In the genomic region with DNA sequence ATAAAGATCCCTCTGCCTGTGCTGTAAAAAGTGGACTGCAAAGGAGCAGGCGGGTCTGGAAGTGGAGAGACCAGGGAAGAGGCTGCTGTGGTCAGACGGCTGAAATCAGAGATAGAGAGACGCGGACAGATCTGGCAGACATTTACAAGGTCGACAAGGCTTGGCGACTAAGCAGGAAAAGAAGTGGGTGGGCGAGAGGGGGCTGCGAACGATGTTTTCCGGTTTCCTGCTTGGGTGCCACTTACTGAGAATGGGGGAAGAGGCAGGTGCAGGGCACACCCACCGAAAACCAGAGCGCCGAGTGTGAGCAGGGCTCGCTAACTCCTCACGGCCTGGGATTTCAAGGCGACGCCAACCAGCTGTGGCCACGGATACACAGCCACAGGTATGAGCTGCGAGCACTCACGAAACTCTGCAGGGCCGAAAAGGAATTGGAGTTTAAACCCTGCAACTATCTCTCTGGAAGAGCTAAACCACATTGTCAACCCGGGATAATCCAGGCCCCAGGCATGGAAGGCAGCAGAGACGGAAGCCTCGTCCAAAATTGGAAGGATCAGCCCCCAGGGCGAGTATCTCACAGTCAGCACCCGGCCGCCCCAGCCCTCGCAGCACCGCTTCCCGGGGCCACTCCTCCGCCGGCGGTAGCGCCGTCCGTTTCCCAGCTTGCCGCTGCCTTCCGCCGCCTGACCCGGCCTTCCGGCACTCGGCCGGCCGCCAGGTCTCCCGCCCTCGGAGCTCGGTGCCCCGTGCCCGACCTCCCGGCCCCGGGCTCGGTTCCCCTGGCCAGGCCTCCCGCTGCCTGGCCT, we compare ENCODE assay signal across 8 cellular contexts. TPM values are rescaled to one million over a fixed set of nuclear protein-coding genes. Genes with fewer than 3 reads are reported as not detected.
DNase-seq lines count a peak whose midpoint lies in the region; ATAC-seq and TF ChIP-seq lines count a peak whose summit lies in the region.

No MANE protein-coding gene starts in this region.

- H3K9me3 ChIP-seq in mammary epithelial cell (replicated peaks; ENCODE audit: insufficient read depth, low read length) (no peaks in the 10 kb centered on the region), skeletal muscle tissue (ENCODE audit: control insufficient read depth in 3 of 3, low read length in 3 of 3) (no peaks in the 10 kb centered on the region)

- CTCF ChIA-PET in mammary epithelial cell (lab: Charles Lee; ENCODE audit: low non-redundant PET): interaction anchor here (0.7 kb wide), 2 partner anchors 85 to 141 kb away, joined by 5 to 7 read pairs; partner anchors contain the start of gene CENPU

- H3K79me2 ChIP-seq in mammary epithelial cell (ENCODE audit: insufficient read depth, low read length): peaks cover 71% of the 10 kb centered on the region

- H3K4me1 ChIP-seq in mammary epithelial cell (ENCODE audit: insufficient read depth, low read length): peaks cover 19% of the 10 kb centered on the region
- H3K4me1 ChIP-seq in skeletal muscle tissue (ENCODE audit: control insufficient read depth in 3 of 3, insufficient read depth in 3 of 3, low read length in 3 of 3): peaks cover 38 to 49% (median 42%) of the 10 kb centered on the region in 3 donors

- H3K36me3 ChIP-seq in mammary epithelial cell (ENCODE audit: insufficient read depth, low read length): peaks cover 4% of the 10 kb centered on the region
- peaks cover 0 to 5% (median 0%) of the 10 kb centered on the region in 3 donors for H3K36me3 ChIP-seq in skeletal muscle tissue (ENCODE audit: control insufficient read depth in 3 of 3, insufficient read depth in 3 of 3, low read length in 3 of 3)

- H3K4me2 ChIP-seq in mammary epithelial cell (ENCODE audit: insufficient read depth, low read depth, low read length): peak overlapping the region; percentile 89

- peak in 1 of 2 donors; percentile 7 for TF ChIP-seq CTCF in mammary epithelial cell (conservative IDR thresholded peaks at IDR 0.05 in 1 of 2, IDR thresholded peaks at IDR 0.05 in 1 of 2; ENCODE audit: extremely low read depth in 1 of 2, insufficient read depth in 1 of 2, low read depth in 1 of 2, low read length in 2 of 2)

- no peaks in the 10 kb centered on the region for H3K27me3 ChIP-seq in mammary epithelial cell (ENCODE audit: insufficient read depth, low read length)
- no peaks in the 10 kb centered on the region for H3K27me3 ChIP-seq in skeletal muscle tissue (ENCODE audit: control insufficient read depth in 3 of 3, insufficient read depth in 3 of 3, low read length in 3 of 3)

- in situ Hi-C loops in mammary epithelial cell (cut with MboI; ENCODE audit: low sequenced_read_pairs in 2 of 2): no loop called here

- ATAC-seq in GM19455 (IDR thresholded peaks at IDR 0.05; ENCODE audit: unreplicated experiment): peak; percentile 39

- H3K4me3 ChIP-seq in mammary epithelial cell (replicated peaks in 1 of 3; ENCODE audit: insufficient read depth in 1 of 3, low read depth in 2 of 3, low read length in 3 of 3) (peak overlapping the region; percentile 56 to 78 (median 63)), skeletal muscle tissue (ENCODE audit: low read length in 3 of 3) (peak overlapping the region; percentile 84 to 95 (median 91))

- BruUV-seq in mammary epithelial cell (replicated peaks; lab: Mats Ljungman, UMichigan): no TSS peak

- 1% methylated on average over 12 of the region's 53 CpGs for WGBS in mammary epithelial cell (ENCODE audit: low coverage, missing lambda C conversion rate)

- dilution Hi-C loops in mammary epithelial cell (cut with HindIII; ENCODE audit: low sequenced_read_pairs): loop anchor here (5.0 kb wide), 1 partner anchor 81 kb away; no protein-coding TSS in a partner anchor

- H3K9ac ChIP-seq in mammary epithelial cell (ENCODE audit: insufficient read depth, low read length) (peak overlapping the region; percentile 87), skeletal muscle tissue (ENCODE audit: low read depth in 1 of 3, low read length in 3 of 3) (peak overlapping the region; percentile 87 to 94 (median 92))

- intact Hi-C loops in mammary epithelial cell (cut with micrococcal nuclease): loop anchor here (1.0 to 10.0 kb wide), 10 partner anchors 40 to 446 kb away; partner anchors contain the start of genes ACSL1, CENPU and IRF2

- H3K27ac ChIP-seq in mammary epithelial cell (ENCODE audit: insufficient read depth, low read depth, low read length) (peak overlapping the region; percentile 73), skeletal muscle tissue (ENCODE audit: low read depth, low read length) (peak overlapping the region; percentile 96)

- peak overlapping the region; percentile 59 for H2AFZ ChIP-seq in mammary epithelial cell (ENCODE audit: low read depth, low read length)

- no peaks in the 10 kb centered on the region for H4K20me1 ChIP-seq in mammary epithelial cell (ENCODE audit: insufficient read depth, low read length)

- DNase-seq in CMK (ENCODE audit: low read depth): peak; percentile 37
- DNase-seq in HPDE6-E6E7 (ENCODE audit: extremely low spot score): peak; percentile 35
- peak; percentile 68 for DNase-seq in UCSD-AML1 (lab: John Stamatoyannopoulos, UW; ENCODE audit: unreplicated experiment)
- DNase-seq in mammary epithelial cell: peak; percentile 55
- DNase-seq in iPS-NIHi11 (ENCODE audit: low spot score): peak; percentile 31
- no peak for DNase-seq in cerebellar nuclear complex (lab: John Stamatoyannopoulos, UW)

RNA-seq across cellular contexts. Expression of gene CASP3, which starts 0.8 kb away (rescaled TPM):
- total RNA-seq in mammary epithelial cell (10 to 100 TPM; 34.2 to 43.0 TPM), skeletal muscle tissue (29.7 TPM)
- 18.9 TPM for polyA plus RNA-seq in mammary epithelial cell
- 9.7 TPM for polyA minus RNA-seq in mammary epithelial cell

RNA-seq across cellular contexts. Expression of gene PRIMPOL, which starts 1.1 kb away (rescaled TPM):
- total RNA-seq in mammary epithelial cell: 10 to 100 TPM in 1 of 2 donors, 1 to 10 TPM in 1; 8.0 to 19.9 TPM
- 10.3 TPM for polyA plus RNA-seq in mammary epithelial cell
- 7.3 TPM for polyA minus RNA-seq in mammary epithelial cell
- total RNA-seq in skeletal muscle tissue: 48.0 TPM

Comparison
In these comparisons a context has a peak if more than half of its experiments do, and no peak if none do; other contexts are left out.
1. DNase-seq: peak in CMK (single experiment), HPDE6-E6E7 (single experiment), UCSD-AML1 (single experiment), mammary epithelial cell (single experiment) and iPS-NIHi11 (single experiment); none in cerebellar nuclear complex (0 of 2).